1 cellular context compared by ENCODE assay signal in the genomic region with DNA sequence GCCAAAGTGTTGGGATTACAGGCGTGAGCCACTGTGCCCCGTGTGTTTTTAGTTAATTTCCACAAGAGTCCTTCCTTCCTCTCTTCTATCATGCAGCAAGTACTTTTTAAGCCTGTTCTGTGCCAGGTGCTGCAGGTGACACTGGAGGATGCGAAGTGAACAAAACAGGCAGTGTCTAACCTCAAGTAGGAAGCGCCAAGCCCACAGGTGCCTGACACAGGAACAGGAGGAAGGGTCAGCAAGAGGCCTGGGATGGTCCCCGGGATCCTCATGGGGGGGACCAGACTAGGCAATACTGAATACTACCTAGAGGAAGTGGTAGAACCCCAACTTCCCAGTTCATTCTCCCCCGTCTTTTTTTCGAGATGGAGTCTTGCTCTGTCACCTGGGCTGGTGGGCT.
TF ChIP-seq lines count a peak whose summit lies in the region.

No MANE protein-coding gene starts in this region.

TF ChIP-seq in GM23338, 12 proteins besides CTCF, POLR2A, EP300 and RAD21 (continued from another document):
- TF ChIP-seq, protein P1, sequence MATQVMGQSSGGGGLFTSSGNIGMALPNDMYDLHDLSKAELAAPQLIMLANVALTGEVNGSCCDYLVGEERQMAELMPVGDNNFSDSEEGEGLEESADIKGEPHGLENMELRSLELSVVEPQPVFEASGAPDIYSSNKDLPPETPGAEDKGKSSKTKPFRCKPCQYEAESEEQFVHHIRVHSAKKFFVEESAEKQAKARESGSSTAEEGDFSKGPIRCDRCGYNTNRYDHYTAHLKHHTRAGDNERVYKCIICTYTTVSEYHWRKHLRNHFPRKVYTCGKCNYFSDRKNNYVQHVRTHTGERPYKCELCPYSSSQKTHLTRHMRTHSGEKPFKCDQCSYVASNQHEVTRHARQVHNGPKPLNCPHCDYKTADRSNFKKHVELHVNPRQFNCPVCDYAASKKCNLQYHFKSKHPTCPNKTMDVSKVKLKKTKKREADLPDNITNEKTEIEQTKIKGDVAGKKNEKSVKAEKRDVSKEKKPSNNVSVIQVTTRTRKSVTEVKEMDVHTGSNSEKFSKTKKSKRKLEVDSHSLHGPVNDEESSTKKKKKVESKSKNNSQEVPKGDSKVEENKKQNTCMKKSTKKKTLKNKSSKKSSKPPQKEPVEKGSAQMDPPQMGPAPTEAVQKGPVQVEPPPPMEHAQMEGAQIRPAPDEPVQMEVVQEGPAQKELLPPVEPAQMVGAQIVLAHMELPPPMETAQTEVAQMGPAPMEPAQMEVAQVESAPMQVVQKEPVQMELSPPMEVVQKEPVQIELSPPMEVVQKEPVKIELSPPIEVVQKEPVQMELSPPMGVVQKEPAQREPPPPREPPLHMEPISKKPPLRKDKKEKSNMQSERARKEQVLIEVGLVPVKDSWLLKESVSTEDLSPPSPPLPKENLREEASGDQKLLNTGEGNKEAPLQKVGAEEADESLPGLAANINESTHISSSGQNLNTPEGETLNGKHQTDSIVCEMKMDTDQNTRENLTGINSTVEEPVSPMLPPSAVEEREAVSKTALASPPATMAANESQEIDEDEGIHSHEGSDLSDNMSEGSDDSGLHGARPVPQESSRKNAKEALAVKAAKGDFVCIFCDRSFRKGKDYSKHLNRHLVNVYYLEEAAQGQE (IDR thresholded peaks at IDR 0.05; ENCODE audit: unreplicated experiment), result no peak
- TF ChIP-seq POLR2AphosphoS5 (IDR thresholded peaks at IDR 0.05; ENCODE audit: low read depth) (no peak), STAT1 (IDR thresholded peaks at IDR 0.05; ENCODE audit: unreplicated experiment) (no peak), ZNF114 (CRISPR knock-in tag; IDR thresholded peaks at IDR 0.05) (no peak), CREB1 (CRISPR knock-in tag; IDR thresholded peaks at IDR 0.05; ENCODE audit: low read depth) (no peak), NANOG (IDR thresholded peaks at IDR 0.05; ENCODE audit: borderline replicate concordance) (no peak), ZNF331 (CRISPR knock-in tag; IDR thresholded peaks at IDR 0.05; ENCODE audit: low read depth) (no peak), EZH2 (IDR thresholded peaks at IDR 0.05; ENCODE audit: low read depth, unreplicated experiment) (no peak), EZH2phosphoT487 (IDR thresholded peaks at IDR 0.05; ENCODE audit: unreplicated experiment) (no peak)
- TF ChIP-seq, protein P2, sequence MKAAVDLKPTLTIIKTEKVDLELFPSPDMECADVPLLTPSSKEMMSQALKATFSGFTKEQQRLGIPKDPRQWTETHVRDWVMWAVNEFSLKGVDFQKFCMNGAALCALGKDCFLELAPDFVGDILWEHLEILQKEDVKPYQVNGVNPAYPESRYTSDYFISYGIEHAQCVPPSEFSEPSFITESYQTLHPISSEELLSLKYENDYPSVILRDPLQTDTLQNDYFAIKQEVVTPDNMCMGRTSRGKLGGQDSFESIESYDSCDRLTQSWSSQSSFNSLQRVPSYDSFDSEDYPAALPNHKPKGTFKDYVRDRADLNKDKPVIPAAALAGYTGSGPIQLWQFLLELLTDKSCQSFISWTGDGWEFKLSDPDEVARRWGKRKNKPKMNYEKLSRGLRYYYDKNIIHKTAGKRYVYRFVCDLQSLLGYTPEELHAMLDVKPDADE (IDR thresholded peaks at IDR 0.05), result no peak
- TF ChIP-seq, protein P3, sequence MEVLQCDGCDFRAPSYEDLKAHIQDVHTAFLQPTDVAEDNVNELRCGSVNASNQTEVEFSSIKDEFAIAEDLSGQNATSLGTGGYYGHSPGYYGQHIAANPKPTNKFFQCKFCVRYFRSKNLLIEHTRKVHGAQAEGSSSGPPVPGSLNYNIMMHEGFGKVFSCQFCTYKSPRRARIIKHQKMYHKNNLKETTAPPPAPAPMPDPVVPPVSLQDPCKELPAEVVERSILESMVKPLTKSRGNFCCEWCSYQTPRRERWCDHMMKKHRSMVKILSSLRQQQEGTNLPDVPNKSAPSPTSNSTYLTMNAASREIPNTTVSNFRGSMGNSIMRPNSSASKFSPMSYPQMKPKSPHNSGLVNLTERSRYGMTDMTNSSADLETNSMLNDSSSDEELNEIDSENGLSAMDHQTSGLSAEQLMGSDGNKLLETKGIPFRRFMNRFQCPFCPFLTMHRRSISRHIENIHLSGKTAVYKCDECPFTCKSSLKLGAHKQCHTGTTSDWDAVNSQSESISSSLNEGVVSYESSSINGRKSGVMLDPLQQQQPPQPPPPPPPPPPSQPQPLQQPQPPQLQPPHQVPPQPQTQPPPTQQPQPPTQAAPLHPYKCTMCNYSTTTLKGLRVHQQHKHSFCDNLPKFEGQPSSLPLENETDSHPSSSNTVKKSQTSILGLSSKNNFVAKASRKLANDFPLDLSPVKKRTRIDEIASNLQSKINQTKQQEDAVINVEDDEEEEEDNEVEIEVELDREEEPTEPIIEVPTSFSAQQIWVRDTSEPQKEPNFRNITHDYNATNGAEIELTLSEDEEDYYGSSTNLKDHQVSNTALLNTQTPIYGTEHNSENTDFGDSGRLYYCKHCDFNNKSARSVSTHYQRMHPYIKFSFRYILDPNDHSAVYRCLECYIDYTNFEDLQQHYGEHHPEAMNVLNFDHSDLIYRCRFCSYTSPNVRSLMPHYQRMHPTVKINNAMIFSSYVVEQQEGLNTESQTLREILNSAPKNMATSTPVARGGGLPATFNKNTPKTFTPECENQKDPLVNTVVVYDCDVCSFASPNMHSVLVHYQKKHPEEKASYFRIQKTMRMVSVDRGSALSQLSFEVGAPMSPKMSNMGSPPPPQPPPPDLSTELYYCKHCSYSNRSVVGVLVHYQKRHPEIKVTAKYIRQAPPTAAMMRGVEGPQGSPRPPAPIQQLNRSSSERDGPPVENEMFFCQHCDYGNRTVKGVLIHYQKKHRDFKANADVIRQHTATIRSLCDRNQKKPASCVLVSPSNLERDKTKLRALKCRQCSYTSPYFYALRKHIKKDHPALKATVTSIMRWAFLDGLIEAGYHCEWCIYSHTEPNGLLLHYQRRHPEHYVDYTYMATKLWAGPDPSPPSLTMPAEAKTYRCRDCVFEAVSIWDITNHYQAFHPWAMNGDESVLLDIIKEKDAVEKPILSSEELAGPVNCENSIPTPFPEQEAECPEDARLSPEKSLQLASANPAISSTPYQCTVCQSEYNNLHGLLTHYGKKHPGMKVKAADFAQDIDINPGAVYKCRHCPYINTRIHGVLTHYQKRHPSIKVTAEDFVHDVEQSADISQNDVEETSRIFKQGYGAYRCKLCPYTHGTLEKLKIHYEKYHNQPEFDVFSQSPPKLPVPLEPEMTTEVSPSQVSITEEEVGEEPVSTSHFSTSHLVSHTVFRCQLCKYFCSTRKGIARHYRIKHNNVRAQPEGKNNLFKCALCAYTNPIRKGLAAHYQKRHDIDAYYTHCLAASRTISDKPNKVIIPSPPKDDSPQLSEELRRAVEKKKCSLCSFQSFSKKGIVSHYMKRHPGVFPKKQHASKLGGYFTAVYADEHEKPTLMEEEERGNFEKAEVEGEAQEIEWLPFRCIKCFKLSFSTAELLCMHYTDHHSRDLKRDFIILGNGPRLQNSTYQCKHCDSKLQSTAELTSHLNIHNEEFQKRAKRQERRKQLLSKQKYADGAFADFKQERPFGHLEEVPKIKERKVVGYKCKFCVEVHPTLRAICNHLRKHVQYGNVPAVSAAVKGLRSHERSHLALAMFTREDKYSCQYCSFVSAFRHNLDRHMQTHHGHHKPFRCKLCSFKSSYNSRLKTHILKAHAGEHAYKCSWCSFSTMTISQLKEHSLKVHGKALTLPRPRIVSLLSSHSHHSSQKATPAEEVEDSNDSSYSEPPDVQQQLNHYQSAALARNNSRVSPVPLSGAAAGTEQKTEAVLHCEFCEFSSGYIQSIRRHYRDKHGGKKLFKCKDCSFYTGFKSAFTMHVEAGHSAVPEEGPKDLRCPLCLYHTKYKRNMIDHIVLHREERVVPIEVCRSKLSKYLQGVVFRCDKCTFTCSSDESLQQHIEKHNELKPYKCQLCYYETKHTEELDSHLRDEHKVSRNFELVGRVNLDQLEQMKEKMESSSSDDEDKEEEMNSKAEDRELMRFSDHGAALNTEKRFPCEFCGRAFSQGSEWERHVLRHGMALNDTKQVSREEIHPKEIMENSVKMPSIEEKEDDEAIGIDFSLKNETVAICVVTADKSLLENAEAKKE (CRISPR knock-in tag; IDR thresholded peaks at IDR 0.05), result no peak
